In the genomic region with DNA sequence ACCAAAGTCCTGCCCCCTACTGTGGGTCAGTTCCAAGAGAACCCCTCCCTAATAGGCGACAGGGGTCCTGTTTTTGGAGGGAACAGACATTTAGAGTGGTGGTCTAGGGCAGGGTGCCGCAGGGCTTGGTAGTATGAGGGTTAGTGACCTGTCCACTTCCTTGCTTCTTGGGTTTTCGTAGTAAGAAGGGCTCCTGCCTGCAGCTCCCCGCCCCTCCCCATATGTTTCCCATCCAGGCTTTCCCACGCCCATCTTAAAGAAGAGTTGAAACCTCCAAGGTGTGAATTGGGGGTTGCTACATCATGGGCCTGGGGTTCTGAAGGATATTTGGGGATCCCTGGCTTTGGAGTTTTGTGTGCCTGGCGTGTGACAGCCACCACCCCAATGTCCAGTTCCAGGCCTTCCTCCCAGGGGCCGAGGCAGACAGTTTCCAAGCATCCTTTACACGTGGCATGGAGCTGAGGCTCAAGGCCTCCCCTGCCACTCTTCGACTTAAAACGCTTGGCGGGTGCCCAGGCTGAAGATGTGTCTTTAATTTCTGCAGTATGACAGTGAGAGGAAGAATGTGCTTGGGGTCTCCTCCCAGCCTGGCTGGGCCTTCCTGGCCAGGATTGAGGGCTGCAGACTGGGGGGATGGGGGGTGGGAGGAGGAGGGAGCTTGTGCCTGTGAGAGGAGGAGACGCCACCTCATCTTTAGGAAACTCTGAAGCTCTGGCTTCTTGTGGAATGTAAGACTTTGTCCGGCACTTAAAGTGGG, we compare ENCODE assay signal across 15 cellular contexts. TPM values are rescaled to one million over a fixed set of nuclear protein-coding genes. Genes with fewer than 3 reads are reported as not detected.
DNase-seq lines count a peak whose midpoint lies in the region; ATAC-seq and TF ChIP-seq lines count a peak whose summit lies in the region.
"Had no signal": no experiment of that assay in that cellular context is flagged by ENCODE, and none has a peak within 500 bp of the region (broad histone marks: within the 10 kb centered on the region; RNA-seq: fewer than 3 reads in every experiment).

No MANE protein-coding gene starts in this region.

- H3K36me3 ChIP-seq in Peyer's patch (no peaks in the 10 kb centered on the region), sigmoid colon (peaks cover 0 to 8% (median 2%) of the 10 kb centered on the region in 4 donors)

- peaks cover 0 to 3% of the 10 kb centered on the region in 2 donors for H3K27me3 ChIP-seq in Peyer's patch
- H3K27me3 ChIP-seq in sigmoid colon: no peaks in the 10 kb centered on the region

- no peak for TF ChIP-seq EP300 in sigmoid colon (IDR thresholded peaks at IDR 0.05)

- DNase-seq in AG09319 (ENCODE audit: extremely low read depth, low read depth): peak; percentile 98
- peak in 1 of 3 donors; percentile 41 for DNase-seq in Peyer's patch
- peak; percentile 71 for DNase-seq in fibroblast of pulmonary artery (ENCODE audit: low read depth)
- peak; percentile 62 for DNase-seq in sigmoid colon
- no peak for DNase-seq in GM13977 (ENCODE audit: low spot score)
- DNase-seq: cortex of kidney, NCI-H446, SHP77 had no signal

- 65 to 75% methylated on average over 13 of the region's 13 CpGs for WGBS in sigmoid colon, 2 donors

- ATAC-seq in HG03039 (IDR thresholded peaks at IDR 0.05; ENCODE audit: unreplicated experiment) (no peak), HG02623 (IDR thresholded peaks at IDR 0.05; ENCODE audit: unreplicated experiment) (no peak), GM19463 (IDR thresholded peaks at IDR 0.05; ENCODE audit: unreplicated experiment) (no peak)
- ATAC-seq: activated T-helper 17 cell treated with anti-CD3 and anti-CD28 coated beads, Interleukin-2, amount 50 U/mL, for 72 hours; HCT116; heart left ventricle had no signal

- no peak overlapping the region for H3K4me3 ChIP-seq in Peyer's patch
- H3K4me3 ChIP-seq in fibroblast of pulmonary artery (replicated peaks; ENCODE audit: low read depth, low read length): no peak overlapping the region
- no peak overlapping the region for H3K4me3 ChIP-seq in sigmoid colon
- H3K4me3 ChIP-seq: heart left ventricle had no signal

- no peak for TF ChIP-seq POLR2A in Peyer's patch (IDR thresholded peaks at IDR 0.05)
- no peak for TF ChIP-seq POLR2A in sigmoid colon (IDR thresholded peaks at IDR 0.05)

- peaks cover 0 to 32% (median 6%) of the 10 kb centered on the region in 4 donors for H3K4me1 ChIP-seq in Peyer's patch
- H3K4me1 ChIP-seq in sigmoid colon: peaks cover 0 to 81% (median 76%) of the 10 kb centered on the region in 4 donors

- intact Hi-C loops in sigmoid colon (cut with DNase I): no loop called here

- in situ Hi-C loops in GM13977 (cut with MboI; ENCODE audit: low pct_unique_long_range_greater_than_20kb, low sequenced_read_pairs, unreplicated experiment): no loop called here

- H3K9me3 ChIP-seq in Peyer's patch: no peaks in the 10 kb centered on the region
- H3K9me3 ChIP-seq in sigmoid colon: no peaks in the 10 kb centered on the region
- H3K9me3 ChIP-seq: heart left ventricle had no signal

- H3K27ac ChIP-seq in Peyer's patch (peak overlapping the region in 3 of 4 donors; percentile 17 to 64 (median 34)), sigmoid colon (peak overlapping the region; percentile 59 to 99 (median 96))
- H3K27ac ChIP-seq: C4-2B had no signal

- TF ChIP-seq CTCF in AG09319 (IDR thresholded peaks at IDR 0.05; ENCODE audit: low read depth, low read length) (no peak), Peyer's patch (IDR thresholded peaks at IDR 0.05) (no peak), fibroblast of pulmonary artery (IDR thresholded peaks at IDR 0.05; ENCODE audit: low read length, missing control alignments) (no peak), sigmoid colon (IDR thresholded peaks at IDR 0.05) (no peak), GM13977 (IDR thresholded peaks at IDR 0.05; ENCODE audit: extremely low read depth, insufficient read depth, missing control alignments) (no peak)

RNA-seq across cellular contexts. Expression of a gene that starts 2.3 kb away (rescaled TPM):
- total RNA-seq in Peyer's patch (100 to 1,000 TPM in 1 of 4 donors, 10 to 100 TPM in 3; 11.3 to 287 (median 31.9) TPM), sigmoid colon (100 to 1,000 TPM in 1 of 4 donors, 10 to 100 TPM in 3; 43.6 to 459 (median 71.4) TPM)
- polyA plus RNA-seq in sigmoid colon: 10 to 100 TPM in 2 of 3 donors, 1 to 10 TPM in 1; 7.8 to 96.7 (median 10.2) TPM

RNA-seq across cellular contexts. Expression of a gene that starts 38.0 kb away (rescaled TPM):
- total RNA-seq in Peyer's patch (1 to 10 TPM in 3 of 4 donors, not detected in 1; 2.9 to 3.5 (median 3.5) TPM), sigmoid colon (10 to 100 TPM; 27.3 to 80.1 (median 56.1) TPM)
- 1 to 10 TPM; 2.5 to 7.2 (median 4.6) TPM for polyA plus RNA-seq in sigmoid colon
- total RNA-seq: activated T-helper 17 cell treated with anti-CD3 and anti-CD28 coated beads, Interleukin-2, amount 50 U/mL, for 72 hours had no signal

RNA-seq across cellular contexts. Expression of a gene that starts 53.3 kb away (rescaled TPM):
- 10 to 100 TPM; 18.0 to 40.4 (median 32.9) TPM for total RNA-seq in Peyer's patch
- 10 to 100 TPM; 15.3 to 18.8 (median 16.8) TPM for total RNA-seq in sigmoid colon
- polyA plus RNA-seq in sigmoid colon: 10 to 100 TPM in 2 of 3 donors, 1 to 10 TPM in 1; 9.0 to 38.7 (median 10.9) TPM

Comparison
In these comparisons a context has a peak if more than half of its experiments do, and no peak if none do; other contexts are left out.
1. RNA of a gene that starts 38.0 kb away (total RNA-seq): 27.3 to 80.1 TPM in sigmoid colon; 2.9 to 3.5 TPM in Peyer's patch; every median in the first group is over 4 times any median in the second.